Comparison of ENCODE assay signal across 11 cellular contexts in the genomic region with DNA sequence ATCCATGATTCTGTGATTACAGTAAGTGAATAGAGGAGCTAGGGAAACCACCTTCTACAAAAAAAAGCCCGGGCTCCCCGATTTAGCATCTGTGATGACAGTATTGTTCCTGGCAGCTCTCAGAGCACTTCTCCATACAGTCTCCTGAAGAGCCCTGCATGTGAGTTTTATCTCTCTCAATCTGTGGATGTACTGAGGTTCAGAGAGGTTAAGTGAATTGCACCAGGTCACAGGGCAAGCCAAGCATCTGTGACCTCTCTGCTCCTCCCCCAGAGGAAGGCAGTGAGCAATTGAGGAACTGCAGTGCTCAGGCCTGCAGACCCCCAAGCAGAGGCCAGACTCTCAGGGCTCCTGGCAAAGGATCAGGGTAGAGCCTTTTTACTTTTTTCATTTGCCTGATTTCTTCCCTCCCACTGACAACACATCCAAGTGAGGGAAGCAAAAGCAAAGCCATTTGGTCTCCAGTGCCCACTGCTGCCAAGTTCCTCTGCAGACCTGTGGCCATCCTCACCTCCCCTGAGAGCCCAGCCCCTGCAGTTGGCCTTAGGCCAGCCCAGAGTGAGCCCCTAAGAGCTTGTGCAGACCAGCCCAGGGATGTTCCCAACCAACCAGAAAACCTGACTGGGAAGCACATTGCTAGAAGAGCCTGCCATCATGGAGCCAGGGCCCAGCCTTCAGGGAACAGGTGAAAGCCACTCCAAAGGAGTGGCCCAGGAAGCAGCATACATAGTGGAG. TPM values are rescaled to one million over a fixed set of nuclear protein-coding genes. Genes with fewer than 3 reads are reported as not detected.
DNase-seq lines count a peak whose midpoint lies in the region; ATAC-seq, FAIRE-seq and TF ChIP-seq lines count a peak whose summit lies in the region.
"Had no signal": no experiment of that assay in that cellular context is flagged by ENCODE, and none has a peak within 500 bp of the region (broad histone marks: within the 10 kb centered on the region; RNA-seq: fewer than 3 reads in every experiment).

No MANE protein-coding gene starts in this region.

- H3K9me3 Mint-ChIP-seq in stimulated activated memory B cell treated with anti-CD40 and anti-IgM and Interleukin-4, amounts not matched to agents 10 μg/mL and 1 μg/mL and 100 μg/mL, for 72 hours: no peaks in the 10 kb centered on the region
- H3K9me3 Mint-ChIP-seq: WTC11 had no signal

- H3K4me3 Mint-ChIP-seq in stimulated activated memory B cell treated with anti-CD40 and anti-IgM and Interleukin-4, amounts not matched to agents 10 μg/mL and 1 μg/mL and 100 μg/mL, for 72 hours: peak overlapping the region; percentile 69
- H3K4me3 Mint-ChIP-seq: WTC11 had no signal

- peak; percentile 66 for DNase-seq in NCI-H510A treated with DMSO at 0.1 percent for 48 hours (lab: John Stamatoyannopoulos, UW)
- no peak for DNase-seq in NCI-H510A (lab: John Stamatoyannopoulos, UW)
- DNase-seq in OCI-LY7 (ENCODE audit: low spot score): peak; percentile 54
- no peak for DNase-seq in esophagus muscularis mucosa (ENCODE audit: extremely low spot score)
- no peak for DNase-seq in H54 (ENCODE audit: insufficient read length, low spot score)
- DNase-seq in NCI-H1092 treated with DMSO at 0.1 percent for 48 hours (lab: John Stamatoyannopoulos, UW): no peak
- no peak for DNase-seq in NCI-H2107 (lab: John Stamatoyannopoulos, UW)
- DNase-seq: Kasumi-1, retina had no signal

- H3K27me3 ChIP-seq in esophagus muscularis mucosa: no peaks in the 10 kb centered on the region

- H3K36me3 ChIP-seq in OCI-LY7 (ENCODE audit: insufficient read depth, low read length): peaks cover 23% of the 10 kb centered on the region; the same call in 1 of the 2 replicates
- no peaks in the 10 kb centered on the region for H3K36me3 ChIP-seq in esophagus muscularis mucosa

- peak overlapping the region; percentile 99 for H3K4me2 ChIP-seq in OCI-LY7 (ENCODE audit: low read length)

- BruUV-seq in OCI-LY7 (replicated peaks; lab: Mats Ljungman, UMichigan): no TSS peak

- H3K27ac Mint-ChIP-seq in stimulated activated memory B cell treated with anti-CD40 and anti-IgM and Interleukin-4, amounts not matched to agents 10 μg/mL and 1 μg/mL and 100 μg/mL, for 72 hours: peak overlapping the region; percentile 86
- H3K27ac Mint-ChIP-seq: WTC11 had no signal

- H3K4me1 Mint-ChIP-seq in stimulated activated memory B cell treated with anti-CD40 and anti-IgM and Interleukin-4, amounts not matched to agents 10 μg/mL and 1 μg/mL and 100 μg/mL, for 72 hours: peaks cover 83% of the 10 kb centered on the region

- peaks cover 14% of the 10 kb centered on the region for H4K20me1 ChIP-seq in OCI-LY7 (ENCODE audit: insufficient read depth, low read length)

- H3K9me3 ChIP-seq in OCI-LY7 (ENCODE audit: low read length): no peaks in the 10 kb centered on the region
- no peaks in the 10 kb centered on the region for H3K9me3 ChIP-seq in esophagus muscularis mucosa

- intact Hi-C loops in OCI-LY7 (cut with micrococcal nuclease; ENCODE audit: unreplicated experiment) (no loop called here), esophagus muscularis mucosa (cut with DNase I) (no loop called here)

- no peaks in the 10 kb centered on the region for H3K27me3 Mint-ChIP-seq in stimulated activated memory B cell treated with anti-CD40 and anti-IgM and Interleukin-4, amounts not matched to agents 10 μg/mL and 1 μg/mL and 100 μg/mL, for 72 hours

- no peak for FAIRE-seq in H54 (lab: Jason Lieb, UNC)

- POLR2A ChIA-PET in OCI-LY7 (lab: Charles Lee): interaction anchor here (0.9 to 2.7 kb wide), 7 partner anchors 10 to 26 kb away, joined by 3 to 18 read pairs (median 5); no protein-coding TSS in a partner anchor

- no peak overlapping the region for H2AFZ ChIP-seq in OCI-LY7 (ENCODE audit: low read length)

- CTCF ChIA-PET in OCI-LY7 (lab: Charles Lee; ENCODE audit: unreplicated experiment): no interaction called here

- H3K4me1 ChIP-seq in OCI-LY7 (ENCODE audit: insufficient read depth, low read length, poor library complexity, severe bottlenecking) (peaks cover 77% of the 10 kb centered on the region), esophagus muscularis mucosa (peaks cover 77 to 91% (median 88%) of the 10 kb centered on the region in 4 donors)

- no peaks in the 10 kb centered on the region for H3K9me2 ChIP-seq in OCI-LY7 (ENCODE audit: insufficient read depth, low read length)

- no peak for TF ChIP-seq EP300 in esophagus muscularis mucosa (IDR thresholded peaks at IDR 0.05)

- H3K4me3 ChIP-seq in OCI-LY7 (ENCODE audit: low read depth, low read length, poor library complexity, severe bottlenecking) (peak overlapping the region; percentile 78), esophagus muscularis mucosa (no peak overlapping the region)

- peak overlapping the region; percentile 88 for H3K27ac ChIP-seq in OCI-LY7 (ENCODE audit: low read depth, low read length, poor library complexity, severe bottlenecking)
- H3K27ac ChIP-seq in esophagus muscularis mucosa (replicated peaks in 1 of 4): peak overlapping the region; percentile 98 to 100 (median 99)

- peaks cover 6% of the 10 kb centered on the region for H3K36me3 Mint-ChIP-seq in stimulated activated memory B cell treated with anti-CD40 and anti-IgM and Interleukin-4, amounts not matched to agents 10 μg/mL and 1 μg/mL and 100 μg/mL, for 72 hours
- H3K36me3 Mint-ChIP-seq: WTC11 had no signal

- H3K79me2 ChIP-seq in OCI-LY7 (ENCODE audit: insufficient read depth, low read depth, low read length): peaks cover 94% of the 10 kb centered on the region

- ATAC-seq in stimulated activated memory B cell treated with anti-CD40 and anti-IgM and Interleukin-4, amounts not matched to agents 10 μg/mL and 1 μg/mL and 100 μg/mL, for 72 hours: no peak
- ATAC-seq: WTC11 had no signal

- no peak for TF ChIP-seq CTCF in OCI-LY7 (conservative IDR thresholded peaks at IDR 0.05; ENCODE audit: low read length)
- no peak for TF ChIP-seq CTCF in esophagus muscularis mucosa (IDR thresholded peaks at IDR 0.05)

- WGBS in esophagus muscularis mucosa: 30% methylated on average over 2 of the region's 2 CpGs

- TF ChIP-seq POLR2A in esophagus muscularis mucosa (IDR thresholded peaks at IDR 0.05; ENCODE audit: low read depth) (no peak), H54 (IDR thresholded peaks at IDR 0.05; ENCODE audit: low read depth, low read length) (no peak)

RNA-seq across cellular contexts. Expression of a gene that starts 47.6 kb away (rescaled TPM):
- total RNA-seq in OCI-LY7 (2014; rRNA removed; shearing (Covaris generic)): 5.8 and 6.0 TPM in 2 replicates
- total RNA-seq in OCI-LY7 (2022) (14.5 and 14.6 TPM in 2 replicates), esophagus muscularis mucosa (10 to 100 TPM; 34.8 to 74.2 (median 55.0) TPM)

Comparison
In these comparisons a context has a peak if more than half of its experiments do, and no peak if none do; other contexts are left out.
1. DNase-seq: peak in NCI-H510A treated with DMSO at 0.1 percent for 48 hours (single experiment) and OCI-LY7 (single experiment); none in NCI-H510A (single experiment), esophagus muscularis mucosa (single experiment), H54 (single experiment), NCI-H1092 treated with DMSO at 0.1 percent for 48 hours (single experiment) and NCI-H2107 (single experiment).